Comparison of ENCODE assay signal across 9 cellular contexts in the genomic region with DNA sequence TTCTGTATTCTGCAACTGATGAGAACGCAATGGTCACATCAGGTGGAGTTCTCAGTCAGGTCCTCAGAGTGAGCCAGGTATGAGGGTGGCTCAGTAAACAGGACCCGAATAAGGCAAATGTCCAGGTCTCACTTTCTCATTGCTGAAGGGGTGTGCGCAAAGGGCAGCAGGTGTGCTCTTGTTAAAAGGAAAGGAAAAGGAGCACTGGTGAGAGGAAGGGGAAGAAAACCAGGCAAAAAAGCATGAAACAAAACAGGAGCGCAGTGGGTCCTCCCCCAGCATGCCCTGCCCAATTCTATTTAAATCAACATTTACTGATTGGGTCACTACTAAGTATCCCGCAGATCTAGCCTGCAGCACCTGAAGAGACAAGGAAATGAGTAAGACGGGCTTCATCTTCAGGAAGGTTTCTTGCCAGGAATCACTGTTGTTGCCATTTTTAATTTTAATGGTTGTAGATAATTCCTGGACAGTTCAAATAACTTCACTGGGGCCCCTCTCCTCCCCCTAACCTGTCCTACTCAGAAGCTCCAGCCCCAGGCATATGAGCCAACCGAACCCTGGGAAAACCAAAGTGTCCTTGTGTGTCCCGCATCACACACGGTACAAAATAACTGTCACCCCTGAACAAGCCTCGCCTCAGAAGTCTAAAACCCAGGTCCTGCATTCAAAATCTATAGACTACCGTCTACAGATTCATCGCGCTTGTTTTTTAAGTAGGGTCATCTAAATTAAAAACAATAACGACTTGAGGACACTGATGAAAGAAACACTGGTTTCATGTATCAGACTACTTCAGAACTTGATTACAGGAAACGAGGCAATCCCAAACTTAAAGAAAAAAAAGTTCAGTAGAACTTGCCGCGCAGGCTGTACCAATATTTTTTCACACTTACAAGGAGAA. TPM values are rescaled to one million over a fixed set of nuclear protein-coding genes. Genes with fewer than 3 reads are reported as not detected.
DNase-seq lines count a peak whose midpoint lies in the region; ATAC-seq lines count a peak whose summit lies in the region.
"Had no signal": no experiment of that assay in that cellular context is flagged by ENCODE, and none has a peak within 500 bp of the region (broad histone marks: within the 10 kb centered on the region; RNA-seq: fewer than 3 reads in every experiment).

No MANE protein-coding gene starts in this region.

- intact Hi-C loops in activated CD4-positive, alpha-beta T cell treated with anti-CD3 and anti-CD28 coated beads, Interleukin-2, amount 10 ng/mL, durations not matched to agents 24 days and 14 days (cut with micrococcal nuclease) = loop anchor here (5.0 kb wide), 1 partner anchor 1381 kb away; a partner anchor contains a TSS

- POLR2A ChIA-PET in activated CD4-positive, alpha-beta memory T cell treated with anti-CD3 and anti-CD28 coated beads, Interleukin-2, amount 10 ng/mL, durations not matched to agents 7 days and 5 days (lab: Charles Lee) = interaction anchor here (1.1 to 4.2 kb wide), 7 partner anchors 9 to 193 kb away, joined by 3 to 42 read pairs (median 10); no protein-coding TSS in a partner anchor

- H3K4me2 ChIP-seq in Karpas-422 (ENCODE audit: low read depth, low read length, poor library complexity, severe bottlenecking) = no peak overlapping the region

- no peaks in the 10 kb centered on the region for H3K79me2 ChIP-seq in Karpas-422 (ENCODE audit: low read length)

- H3K27me3 Mint-ChIP-seq in activated CD4-positive, alpha-beta T cell treated with anti-CD3 and anti-CD28 coated beads, Interleukin-2, amount 10 ng/mL, durations not matched to agents 24 days and 14 days = peaks cover 2% of the 10 kb centered on the region
- H3K27me3 Mint-ChIP-seq in activated CD4-positive, alpha-beta memory T cell treated with anti-CD3 and anti-CD28 coated beads, Interleukin-2, amount 10 ng/mL, durations not matched to agents 7 days and 5 days = no peaks in the 10 kb centered on the region

- CTCF ChIA-PET in activated CD4-positive, alpha-beta memory T cell treated with anti-CD3 and anti-CD28 coated beads, Interleukin-2, amount 10 ng/mL, durations not matched to agents 7 days and 5 days (lab: Charles Lee) = interaction anchor here (2.8 to 3.2 kb wide), 2 partner anchors 9 to 84 kb away, joined by 14 to 18 read pairs; no protein-coding TSS in a partner anchor

- peak; percentile 25 for ATAC-seq in HG03575 (IDR thresholded peaks at IDR 0.05; ENCODE audit: extremely low read depth, insufficient number of reproducible peaks, low FRiP score, unreplicated experiment)
- ATAC-seq in stimulated activated effector memory CD8-positive, alpha-beta T cell treated with anti-CD3 and anti-CD28 coated beads, Interleukin-12 subunit alpha, Interleukin-12 subunit beta, amount 100 ng/mL, for 72 hours = no peak

- H4K20me1 ChIP-seq in Karpas-422 (ENCODE audit: insufficient read depth, low read depth, low read length) = no peaks in the 10 kb centered on the region

- H3K4me1 ChIP-seq in Karpas-422 (ENCODE audit: low read length) = no peaks in the 10 kb centered on the region

- H3K27ac Mint-ChIP-seq in activated CD4-positive, alpha-beta T cell treated with anti-CD3 and anti-CD28 coated beads, Interleukin-2, amount 10 ng/mL, durations not matched to agents 24 days and 14 days = peak overlapping the region; percentile 91
- H3K27ac Mint-ChIP-seq in activated CD4-positive, alpha-beta memory T cell treated with anti-CD3 and anti-CD28 coated beads, Interleukin-2, amount 10 ng/mL, durations not matched to agents 7 days and 5 days = peak overlapping the region; percentile 92
- H3K27ac Mint-ChIP-seq in stimulated activated effector memory CD8-positive, alpha-beta T cell treated with anti-CD3 and anti-CD28 coated beads, Interleukin-12 subunit alpha, Interleukin-12 subunit beta, amount 100 ng/mL, for 72 hours = peak overlapping the region; percentile 91

- no peaks in the 10 kb centered on the region for H3K9me2 ChIP-seq in Karpas-422 (replicated peaks; ENCODE audit: insufficient read depth, low read length)

- no peak overlapping the region for H3K9ac ChIP-seq in Karpas-422 (ENCODE audit: low read length)

- no peak overlapping the region for H3K27ac ChIP-seq in Karpas-422 (ENCODE audit: low read length)

- H2AFZ ChIP-seq in Karpas-422 (ENCODE audit: low read length) = no peak overlapping the region

- peak overlapping the region; percentile 91 for H3K4me3 Mint-ChIP-seq in activated CD4-positive, alpha-beta T cell treated with anti-CD3 and anti-CD28 coated beads, Interleukin-2, amount 10 ng/mL, durations not matched to agents 24 days and 14 days
- peak overlapping the region; percentile 93 for H3K4me3 Mint-ChIP-seq in activated CD4-positive, alpha-beta memory T cell treated with anti-CD3 and anti-CD28 coated beads, Interleukin-2, amount 10 ng/mL, durations not matched to agents 7 days and 5 days
- peak overlapping the region; percentile 83 for H3K4me3 Mint-ChIP-seq in stimulated activated effector memory CD8-positive, alpha-beta T cell treated with anti-CD3 and anti-CD28 coated beads, Interleukin-12 subunit alpha, Interleukin-12 subunit beta, amount 100 ng/mL, for 72 hours

- H3K9me3 Mint-ChIP-seq in activated CD4-positive, alpha-beta T cell treated with anti-CD3 and anti-CD28 coated beads, Interleukin-2, amount 10 ng/mL, durations not matched to agents 24 days and 14 days = no peaks in the 10 kb centered on the region
- no peaks in the 10 kb centered on the region for H3K9me3 Mint-ChIP-seq in activated CD4-positive, alpha-beta memory T cell treated with anti-CD3 and anti-CD28 coated beads, Interleukin-2, amount 10 ng/mL, durations not matched to agents 7 days and 5 days
- no peaks in the 10 kb centered on the region for H3K9me3 Mint-ChIP-seq in stimulated activated effector memory CD8-positive, alpha-beta T cell treated with anti-CD3 and anti-CD28 coated beads, Interleukin-12 subunit alpha, Interleukin-12 subunit beta, amount 100 ng/mL, for 72 hours

- H3K9me3 ChIP-seq in iPS-18c (ENCODE audit: control insufficient read depth, insufficient read depth, low read length) (no peaks in the 10 kb centered on the region), Karpas-422 (ENCODE audit: low read length) (no peaks in the 10 kb centered on the region)

- no peaks in the 10 kb centered on the region for H3K27me3 ChIP-seq in Karpas-422 (ENCODE audit: low read length)

- H3K4me1 Mint-ChIP-seq in activated CD4-positive, alpha-beta T cell treated with anti-CD3 and anti-CD28 coated beads, Interleukin-2, amount 10 ng/mL, durations not matched to agents 24 days and 14 days = peaks cover 50% of the 10 kb centered on the region
- H3K4me1 Mint-ChIP-seq in activated CD4-positive, alpha-beta memory T cell treated with anti-CD3 and anti-CD28 coated beads, Interleukin-2, amount 10 ng/mL, durations not matched to agents 7 days and 5 days = peaks cover 59% of the 10 kb centered on the region
- peaks cover 47% of the 10 kb centered on the region for H3K4me1 Mint-ChIP-seq in stimulated activated effector memory CD8-positive, alpha-beta T cell treated with anti-CD3 and anti-CD28 coated beads, Interleukin-12 subunit alpha, Interleukin-12 subunit beta, amount 100 ng/mL, for 72 hours

- H3K36me3 ChIP-seq in Karpas-422 (ENCODE audit: insufficient read depth, low read length) = no peaks in the 10 kb centered on the region

- DNase-seq in activated CD4-positive, alpha-beta T cell treated with anti-CD3 and anti-CD28 coated beads, Interleukin-2, amount 10 ng/mL, durations not matched to agents 24 days and 14 days = peak; percentile 66
- no peak for DNase-seq in activated CD4-positive, alpha-beta T cell treated with anti-CD3 and anti-CD28 coated beads for 1 hour
- no peak for DNase-seq in activated CD4-positive, alpha-beta memory T cell treated with anti-CD3 and anti-CD28 coated beads, Interleukin-2, amount 10 ng/mL, durations not matched to agents 7 days and 5 days
- no peak for DNase-seq in stimulated activated effector memory CD8-positive, alpha-beta T cell treated with anti-CD3 and anti-CD28 coated beads, Interleukin-12 subunit alpha, Interleukin-12 subunit beta, amount 100 ng/mL, for 72 hours (ENCODE audit: low spot score in 2 of 2)
- DNase-seq in Karpas-422 = no peak
- no peak for DNase-seq in AG08395 (ENCODE audit: low spot score)
- DNase-seq: left cardiac atrium had no signal

- H3K4me3 ChIP-seq in iPS-18c (ENCODE audit: insufficient read depth, low read depth, low read length) = peak overlapping the region; percentile 84
- no peak overlapping the region for H3K4me3 ChIP-seq in Karpas-422 (ENCODE audit: low read length)

- no peaks in the 10 kb centered on the region for H3K36me3 Mint-ChIP-seq in activated CD4-positive, alpha-beta T cell treated with anti-CD3 and anti-CD28 coated beads, Interleukin-2, amount 10 ng/mL, durations not matched to agents 24 days and 14 days (ENCODE audit: low read depth)
- peaks cover 9% of the 10 kb centered on the region for H3K36me3 Mint-ChIP-seq in activated CD4-positive, alpha-beta memory T cell treated with anti-CD3 and anti-CD28 coated beads, Interleukin-2, amount 10 ng/mL, durations not matched to agents 7 days and 5 days (ENCODE audit: low read depth)
- H3K36me3 Mint-ChIP-seq in stimulated activated effector memory CD8-positive, alpha-beta T cell treated with anti-CD3 and anti-CD28 coated beads, Interleukin-12 subunit alpha, Interleukin-12 subunit beta, amount 100 ng/mL, for 72 hours = no peaks in the 10 kb centered on the region

RNA-seq across cellular contexts. Expression of a gene that starts 1.0 kb away (rescaled TPM):
- 11.8 and 12.8 TPM in 2 replicates for total RNA-seq in activated CD4-positive, alpha-beta T cell treated with anti-CD3 and anti-CD28 coated beads, Interleukin-2, amount 10 ng/mL, durations not matched to agents 24 days and 14 days
- total RNA-seq in activated CD4-positive, alpha-beta memory T cell treated with anti-CD3 and anti-CD28 coated beads, Interleukin-2, amount 10 ng/mL, durations not matched to agents 7 days and 5 days = 10 to 100 TPM; 25.5 to 27.1 TPM
- not detected in 2 replicates for total RNA-seq in Karpas-422 (2014; rRNA removed; shearing (Covaris generic); ENCODE audit: low replicate concordance)

Comparison
In these comparisons a context has a peak if more than half of its experiments do, and no peak if none do; other contexts are left out.
1. RNA of a gene that starts 1.0 kb away (total RNA-seq): 25.5 to 27.1 TPM in activated CD4-positive, alpha-beta memory T cell treated with anti-CD3 and anti-CD28 coated beads, Interleukin-2, amount 10 ng/mL, durations not matched to agents 7 days and 5 days and 11.8 to 12.8 TPM in activated CD4-positive, alpha-beta T cell treated with anti-CD3 and anti-CD28 coated beads, Interleukin-2, amount 10 ng/mL, durations not matched to agents 24 days and 14 days; not detected in Karpas-422; every median in the first group is over 10 times any median in the second.
2. Peak in every context shown above with its lines, with median percentiles within 50 percentile points of each other: H3K27ac Mint-ChIP-seq and H3K4me3 Mint-ChIP-seq.